In genomic region chr10:95266674-95267095, GRCh38 we compare ENCODE assay signal across 9 cellular contexts. TPM values are rescaled to one million over a fixed set of nuclear protein-coding genes. Genes with fewer than 3 reads are reported as not detected.
DNase-seq lines count a peak whose midpoint lies in the region; ATAC-seq and TF ChIP-seq lines count a peak whose summit lies in the region.
"Had no signal": no experiment of that assay in that cellular context is flagged by ENCODE, and none has a peak within 500 bp of the region (broad histone marks: within the 10 kb centered on the region; RNA-seq: fewer than 3 reads in every experiment).

No MANE protein-coding gene starts in this region.

- intact Hi-C loops in left cardiac atrium (cut with DNase I) = no loop called here

- H3K4me2 ChIP-seq in smooth muscle cell = peak overlapping the region; percentile 72

- ATAC-seq in GM21367 (IDR thresholded peaks at IDR 0.05; ENCODE audit: unreplicated experiment) = peak; percentile 78
- ATAC-seq in HG03571 (IDR thresholded peaks at IDR 0.05; ENCODE audit: unreplicated experiment) = peak; percentile 83
- ATAC-seq in left cardiac atrium = peak; percentile 58 to 79

- peaks cover 42% of the 10 kb centered on the region for H3F3A ChIP-seq in smooth muscle cell (ENCODE audit: low read depth)

- no peaks in the 10 kb centered on the region for H3K27me3 ChIP-seq in smooth muscle cell (ENCODE audit: low read depth)

- no peaks in the 10 kb centered on the region for H4K20me1 ChIP-seq in smooth muscle cell (ENCODE audit: low read depth)

- no peak for TF ChIP-seq CTCF in smooth muscle cell (IDR thresholded peaks at IDR 0.05; ENCODE audit: borderline replicate concordance, insufficient read depth, poor library complexity, severe bottlenecking)

- DNase-seq in COLO668 (lab: John Stamatoyannopoulos, UW; ENCODE audit: unreplicated experiment) (peak; percentile 3), SW480 (ENCODE audit: low spot score) (peak; percentile 89), left cardiac atrium (no peak), smooth muscle cell (lab: John Stamatoyannopoulos, UW; ENCODE audit: unreplicated experiment) (no peak), pons (ENCODE audit: low spot score) (no peak)
- no peak for DNase-seq in stimulated activated CD4-positive, alpha-beta T cell treated with anti-CD3 and anti-CD28 coated beads, Interleukin-15, amount 100 ng/mL, for 24 hours

- peaks cover 35% of the 10 kb centered on the region for H3K4me1 ChIP-seq in smooth muscle cell (ENCODE audit: low read depth)

- H3K27ac ChIP-seq in smooth muscle cell (ENCODE audit: low read depth) = peak overlapping the region; percentile 100

- peaks cover 24% of the 10 kb centered on the region for H3K79me2 ChIP-seq in smooth muscle cell (ENCODE audit: low read depth)

- H3K9me3 ChIP-seq in smooth muscle cell (replicated peaks; ENCODE audit: low read depth) = no peaks in the 10 kb centered on the region
- H3K9me3 ChIP-seq: HAP-1 had no signal

- H2AFZ ChIP-seq in smooth muscle cell (ENCODE audit: low read depth) = no peak overlapping the region

- peak overlapping the region; percentile 94 for H3K9ac ChIP-seq in smooth muscle cell (ENCODE audit: low read depth)

- no peak overlapping the region for H3K4me3 ChIP-seq in smooth muscle cell
- H3K4me3 ChIP-seq: HAP-1 had no signal

- no peaks in the 10 kb centered on the region for H3K36me3 ChIP-seq in smooth muscle cell (ENCODE audit: low read depth)

- 19% methylated on average over 1 of the region's 1 CpG for WGBS in smooth muscle cell (ENCODE audit: low lambda C conversion rate)

RNA-seq across cellular contexts. Expression of gene PDLIM1, which starts 24.1 kb away (rescaled TPM):
- total RNA-seq in left cardiac atrium (100 to 1,000 TPM; 161 to 271 TPM), smooth muscle cell (72.4 and 102 TPM in 2 replicates)
- polyA plus RNA-seq in smooth muscle cell = 187 and 318 TPM in 2 replicates

Comparison
In these comparisons a context has a peak if more than half of its experiments do, and no peak if none do; other contexts are left out.
1. DNase-seq: peak in COLO668 (single experiment) and SW480 (single experiment); none in left cardiac atrium (single experiment), smooth muscle cell (single experiment), pons (single experiment) and stimulated activated CD4-positive, alpha-beta T cell treated with anti-CD3 and anti-CD28 coated beads, Interleukin-15, amount 100 ng/mL, for 24 hours (single experiment).
2. Peak in every context shown above with its lines, with median percentiles within 50 percentile points of each other: ATAC-seq.